In the genomic region with DNA sequence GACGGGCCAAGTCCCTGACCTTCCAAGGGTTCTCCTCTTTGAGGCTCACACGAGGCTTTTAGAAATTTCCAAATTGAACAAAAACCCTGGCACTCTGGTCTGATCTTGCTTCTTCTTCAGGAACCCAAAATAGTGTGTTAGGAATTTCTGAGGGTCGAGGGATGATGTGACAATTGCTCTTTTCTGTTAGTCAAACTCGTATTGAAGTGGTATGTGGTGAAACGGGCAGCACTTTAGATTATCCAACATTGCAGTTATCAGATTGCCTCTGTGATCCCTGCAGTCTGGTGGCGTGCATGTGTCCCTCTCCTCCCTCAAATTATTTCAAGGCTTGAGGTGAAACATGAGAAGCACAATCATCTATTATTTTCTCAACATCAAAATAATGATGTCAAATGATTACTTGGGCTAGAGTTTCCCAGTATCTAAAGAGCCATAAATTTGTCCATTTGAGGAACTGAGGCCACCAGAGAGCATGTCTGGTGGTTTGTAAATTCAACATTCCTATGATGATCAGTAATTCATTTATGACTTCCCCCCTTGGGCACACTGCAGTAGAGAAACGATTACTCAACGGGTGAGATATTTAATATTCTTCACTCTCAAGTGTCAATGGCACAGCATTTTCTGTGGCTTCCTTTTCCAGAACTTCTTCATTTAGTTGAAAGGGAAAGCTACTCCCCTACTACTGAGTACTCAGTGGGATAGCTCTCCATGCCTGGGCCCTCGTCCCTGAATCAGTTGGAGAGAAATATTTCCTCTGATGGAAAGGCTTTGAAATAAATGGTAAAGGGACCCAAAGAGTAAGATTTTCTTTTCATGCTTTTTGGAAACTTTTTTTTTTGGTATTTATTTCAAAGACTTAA, we compare ENCODE assay signal across 1 cellular context.
A peak's percentile ranks its signal among the peaks of the same experiment; 100 is the strongest.
TF ChIP-seq lines count a peak whose summit lies in the region.

No MANE protein-coding gene starts in this region.

TF ChIP-seq in HEK293, 187 proteins besides CTCF, POLR2A, EP300 and RAD21 (continued from another document and continues in another):
- TF ChIP-seq, protein P1, sequence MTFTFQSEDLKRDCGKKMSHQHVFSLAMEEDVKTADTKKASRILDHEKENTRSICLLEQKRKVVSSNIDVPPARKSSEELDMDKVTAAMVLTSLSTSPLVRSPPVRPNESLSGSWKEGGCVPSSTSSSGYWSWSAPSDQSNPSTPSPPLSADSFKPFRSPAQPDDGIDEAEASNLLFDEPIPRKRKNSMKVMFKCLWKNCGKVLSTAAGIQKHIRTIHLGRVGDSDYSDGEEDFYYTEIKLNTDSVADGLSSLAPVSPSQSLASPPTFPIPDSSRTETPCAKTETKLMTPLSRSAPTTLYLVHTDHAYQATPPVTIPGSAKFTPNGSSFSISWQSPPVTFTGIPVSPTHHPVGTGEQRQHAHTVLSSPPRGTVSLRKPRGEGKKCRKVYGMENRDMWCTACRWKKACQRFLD (tag by site-specific recombination; IDR thresholded peaks at IDR 0.05) = no peak
- TF ChIP-seq MZF1 (tag by site-specific recombination; IDR thresholded peaks at IDR 0.05; ENCODE audit: borderline replicate concordance) (peak; percentile 99), ZNF394 (tag by site-specific recombination; IDR thresholded peaks at IDR 0.05; ENCODE audit: borderline replicate concordance) (peak; percentile 91), RBAK (tag by site-specific recombination; IDR thresholded peaks at IDR 0.05) (no peak), ZNF354C (tag by site-specific recombination; IDR thresholded peaks at IDR 0.05; ENCODE audit: borderline replicate concordance, low read depth) (no peak), ZNF133 (tag by site-specific recombination; IDR thresholded peaks at IDR 0.05) (no peak), ZNF155 (tag by site-specific recombination; IDR thresholded peaks at IDR 0.05) (no peak), GLIS1 (tag by site-specific recombination; IDR thresholded peaks at IDR 0.05) (peak; percentile 81), FEZF1 (tag by site-specific recombination; IDR thresholded peaks at IDR 0.05) (peak; percentile 98), KLF7 (tag by site-specific recombination; IDR thresholded peaks at IDR 0.05; ENCODE audit: borderline replicate concordance) (no peak), ZNF2 (tag by site-specific recombination; IDR thresholded peaks at IDR 0.05) (peak; percentile 49; the same call in 1 of the 2 replicates), ZNF521 (tag by site-specific recombination; IDR thresholded peaks at IDR 0.05) (no peak), ZNF555 (tag by site-specific recombination; conservative IDR thresholded peaks at IDR 0.05) (no peak), ZNF169 (tag by site-specific recombination; IDR thresholded peaks at IDR 0.05) (no peak), ZNF426 (tag by site-specific recombination; IDR thresholded peaks at IDR 0.05) (no peak), EGR2 (tag by site-specific recombination; IDR thresholded peaks at IDR 0.05; ENCODE audit: low read depth) (no peak), ZNF843 (tag by site-specific recombination; IDR thresholded peaks at IDR 0.05) (peak; percentile 98), MYNN (tag by site-specific recombination; IDR thresholded peaks at IDR 0.05; ENCODE audit: borderline replicate concordance) (no peak), KLF10 (tag by site-specific recombination; IDR thresholded peaks at IDR 0.05) (peak; percentile 79; the same call in 1 of the 2 replicates), ZNF585B (tag by site-specific recombination; IDR thresholded peaks at IDR 0.05) (no peak), ZNF501 (tag by site-specific recombination; IDR thresholded peaks at IDR 0.05) (peak; percentile 68; the same call in 1 of the 2 replicates), ZNF768 (tag by site-specific recombination; IDR thresholded peaks at IDR 0.05) (no peak), ZNF530 (tag by site-specific recombination; IDR thresholded peaks at IDR 0.05; ENCODE audit: low read depth) (no peak), ZNF239 (tag by site-specific recombination; IDR thresholded peaks at IDR 0.05) (no peak), ZNF830 (tag by site-specific recombination; IDR thresholded peaks at IDR 0.05; ENCODE audit: low read depth) (no peak), ZNF624 (tag by site-specific recombination; IDR thresholded peaks at IDR 0.05) (no peak), ZNF324 (tag by site-specific recombination; IDR thresholded peaks at IDR 0.05) (0 out of 2 replicates have a peak, but pooled peaks have one; percentile 34), ZNF510 (tag by site-specific recombination; IDR thresholded peaks at IDR 0.05; ENCODE audit: insufficient replicate concordance) (no peak), KLF16 (tag by site-specific recombination; IDR thresholded peaks at IDR 0.05) (peak; percentile 43; the same call in 1 of the 2 replicates), HOXC10 (CRISPR knock-in tag; IDR thresholded peaks at IDR 0.05) (no peak), ZNF473 (tag by site-specific recombination; IDR thresholded peaks at IDR 0.05) (no peak), IKZF3 (tag by site-specific recombination; IDR thresholded peaks at IDR 0.05) (peak; percentile 84), ZNF341 (tag by site-specific recombination; IDR thresholded peaks at IDR 0.05; ENCODE audit: low read depth) (no peak), ZNF670 (tag by site-specific recombination; IDR thresholded peaks at IDR 0.05; ENCODE audit: low read depth) (no peak), ZNF350 (tag by site-specific recombination; IDR thresholded peaks at IDR 0.05) (no peak), HOXA7 (CRISPR knock-in tag; IDR thresholded peaks at IDR 0.05; ENCODE audit: borderline replicate concordance) (no peak), ZBTB20 (tag by site-specific recombination; IDR thresholded peaks at IDR 0.05) (no peak)
- TF ChIP-seq, protein P2, sequence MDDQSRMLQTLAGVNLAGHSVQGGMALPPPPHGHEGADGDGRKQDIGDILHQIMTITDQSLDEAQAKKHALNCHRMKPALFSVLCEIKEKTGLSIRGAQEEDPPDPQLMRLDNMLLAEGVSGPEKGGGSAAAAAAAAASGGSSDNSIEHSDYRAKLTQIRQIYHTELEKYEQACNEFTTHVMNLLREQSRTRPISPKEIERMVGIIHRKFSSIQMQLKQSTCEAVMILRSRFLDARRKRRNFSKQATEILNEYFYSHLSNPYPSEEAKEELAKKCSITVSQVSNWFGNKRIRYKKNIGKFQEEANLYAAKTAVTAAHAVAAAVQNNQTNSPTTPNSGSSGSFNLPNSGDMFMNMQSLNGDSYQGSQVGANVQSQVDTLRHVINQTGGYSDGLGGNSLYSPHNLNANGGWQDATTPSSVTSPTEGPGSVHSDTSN (CRISPR knock-in tag; IDR thresholded peaks at IDR 0.05) = no peak
- TF ChIP-seq, protein P3, sequence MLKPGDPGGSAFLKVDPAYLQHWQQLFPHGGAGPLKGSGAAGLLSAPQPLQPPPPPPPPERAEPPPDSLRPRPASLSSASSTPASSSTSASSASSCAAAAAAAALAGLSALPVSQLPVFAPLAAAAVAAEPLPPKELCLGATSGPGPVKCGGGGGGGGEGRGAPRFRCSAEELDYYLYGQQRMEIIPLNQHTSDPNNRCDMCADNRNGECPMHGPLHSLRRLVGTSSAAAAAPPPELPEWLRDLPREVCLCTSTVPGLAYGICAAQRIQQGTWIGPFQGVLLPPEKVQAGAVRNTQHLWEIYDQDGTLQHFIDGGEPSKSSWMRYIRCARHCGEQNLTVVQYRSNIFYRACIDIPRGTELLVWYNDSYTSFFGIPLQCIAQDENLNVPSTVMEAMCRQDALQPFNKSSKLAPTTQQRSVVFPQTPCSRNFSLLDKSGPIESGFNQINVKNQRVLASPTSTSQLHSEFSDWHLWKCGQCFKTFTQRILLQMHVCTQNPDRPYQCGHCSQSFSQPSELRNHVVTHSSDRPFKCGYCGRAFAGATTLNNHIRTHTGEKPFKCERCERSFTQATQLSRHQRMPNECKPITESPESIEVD (tag by site-specific recombination; IDR thresholded peaks at IDR 0.05) = peak; percentile 96
- TF ChIP-seq, protein P4, sequence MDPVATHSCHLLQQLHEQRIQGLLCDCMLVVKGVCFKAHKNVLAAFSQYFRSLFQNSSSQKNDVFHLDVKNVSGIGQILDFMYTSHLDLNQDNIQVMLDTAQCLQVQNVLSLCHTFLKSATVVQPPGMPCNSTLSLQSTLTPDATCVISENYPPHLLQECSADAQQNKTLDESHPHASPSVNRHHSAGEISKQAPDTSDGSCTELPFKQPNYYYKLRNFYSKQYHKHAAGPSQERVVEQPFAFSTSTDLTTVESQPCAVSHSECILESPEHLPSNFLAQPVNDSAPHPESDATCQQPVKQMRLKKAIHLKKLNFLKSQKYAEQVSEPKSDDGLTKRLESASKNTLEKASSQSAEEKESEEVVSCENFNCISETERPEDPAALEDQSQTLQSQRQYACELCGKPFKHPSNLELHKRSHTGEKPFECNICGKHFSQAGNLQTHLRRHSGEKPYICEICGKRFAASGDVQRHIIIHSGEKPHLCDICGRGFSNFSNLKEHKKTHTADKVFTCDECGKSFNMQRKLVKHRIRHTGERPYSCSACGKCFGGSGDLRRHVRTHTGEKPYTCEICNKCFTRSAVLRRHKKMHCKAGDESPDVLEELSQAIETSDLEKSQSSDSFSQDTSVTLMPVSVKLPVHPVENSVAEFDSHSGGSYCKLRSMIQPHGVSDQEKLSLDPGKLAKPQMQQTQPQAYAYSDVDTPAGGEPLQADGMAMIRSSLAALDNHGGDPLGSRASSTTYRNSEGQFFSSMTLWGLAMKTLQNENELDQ (tag by site-specific recombination; IDR thresholded peaks at IDR 0.05; ENCODE audit: low read depth) = no peak
- TF ChIP-seq, protein P5, sequence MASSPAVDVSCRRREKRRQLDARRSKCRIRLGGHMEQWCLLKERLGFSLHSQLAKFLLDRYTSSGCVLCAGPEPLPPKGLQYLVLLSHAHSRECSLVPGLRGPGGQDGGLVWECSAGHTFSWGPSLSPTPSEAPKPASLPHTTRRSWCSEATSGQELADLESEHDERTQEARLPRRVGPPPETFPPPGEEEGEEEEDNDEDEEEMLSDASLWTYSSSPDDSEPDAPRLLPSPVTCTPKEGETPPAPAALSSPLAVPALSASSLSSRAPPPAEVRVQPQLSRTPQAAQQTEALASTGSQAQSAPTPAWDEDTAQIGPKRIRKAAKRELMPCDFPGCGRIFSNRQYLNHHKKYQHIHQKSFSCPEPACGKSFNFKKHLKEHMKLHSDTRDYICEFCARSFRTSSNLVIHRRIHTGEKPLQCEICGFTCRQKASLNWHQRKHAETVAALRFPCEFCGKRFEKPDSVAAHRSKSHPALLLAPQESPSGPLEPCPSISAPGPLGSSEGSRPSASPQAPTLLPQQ (tag by site-specific recombination; IDR thresholded peaks at IDR 0.05) = peak; percentile 70
- TF ChIP-seq, protein P6, sequence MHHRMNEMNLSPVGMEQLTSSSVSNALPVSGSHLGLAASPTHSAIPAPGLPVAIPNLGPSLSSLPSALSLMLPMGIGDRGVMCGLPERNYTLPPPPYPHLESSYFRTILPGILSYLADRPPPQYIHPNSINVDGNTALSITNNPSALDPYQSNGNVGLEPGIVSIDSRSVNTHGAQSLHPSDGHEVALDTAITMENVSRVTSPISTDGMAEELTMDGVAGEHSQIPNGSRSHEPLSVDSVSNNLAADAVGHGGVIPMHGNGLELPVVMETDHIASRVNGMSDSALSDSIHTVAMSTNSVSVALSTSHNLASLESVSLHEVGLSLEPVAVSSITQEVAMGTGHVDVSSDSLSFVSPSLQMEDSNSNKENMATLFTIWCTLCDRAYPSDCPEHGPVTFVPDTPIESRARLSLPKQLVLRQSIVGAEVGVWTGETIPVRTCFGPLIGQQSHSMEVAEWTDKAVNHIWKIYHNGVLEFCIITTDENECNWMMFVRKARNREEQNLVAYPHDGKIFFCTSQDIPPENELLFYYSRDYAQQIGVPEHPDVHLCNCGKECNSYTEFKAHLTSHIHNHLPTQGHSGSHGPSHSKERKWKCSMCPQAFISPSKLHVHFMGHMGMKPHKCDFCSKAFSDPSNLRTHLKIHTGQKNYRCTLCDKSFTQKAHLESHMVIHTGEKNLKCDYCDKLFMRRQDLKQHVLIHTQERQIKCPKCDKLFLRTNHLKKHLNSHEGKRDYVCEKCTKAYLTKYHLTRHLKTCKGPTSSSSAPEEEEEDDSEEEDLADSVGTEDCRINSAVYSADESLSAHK (tag by site-specific recombination; IDR thresholded peaks at IDR 0.05) = peak; percentile 74; the same call in 1 of the 2 replicates
- TF ChIP-seq, protein P7, sequence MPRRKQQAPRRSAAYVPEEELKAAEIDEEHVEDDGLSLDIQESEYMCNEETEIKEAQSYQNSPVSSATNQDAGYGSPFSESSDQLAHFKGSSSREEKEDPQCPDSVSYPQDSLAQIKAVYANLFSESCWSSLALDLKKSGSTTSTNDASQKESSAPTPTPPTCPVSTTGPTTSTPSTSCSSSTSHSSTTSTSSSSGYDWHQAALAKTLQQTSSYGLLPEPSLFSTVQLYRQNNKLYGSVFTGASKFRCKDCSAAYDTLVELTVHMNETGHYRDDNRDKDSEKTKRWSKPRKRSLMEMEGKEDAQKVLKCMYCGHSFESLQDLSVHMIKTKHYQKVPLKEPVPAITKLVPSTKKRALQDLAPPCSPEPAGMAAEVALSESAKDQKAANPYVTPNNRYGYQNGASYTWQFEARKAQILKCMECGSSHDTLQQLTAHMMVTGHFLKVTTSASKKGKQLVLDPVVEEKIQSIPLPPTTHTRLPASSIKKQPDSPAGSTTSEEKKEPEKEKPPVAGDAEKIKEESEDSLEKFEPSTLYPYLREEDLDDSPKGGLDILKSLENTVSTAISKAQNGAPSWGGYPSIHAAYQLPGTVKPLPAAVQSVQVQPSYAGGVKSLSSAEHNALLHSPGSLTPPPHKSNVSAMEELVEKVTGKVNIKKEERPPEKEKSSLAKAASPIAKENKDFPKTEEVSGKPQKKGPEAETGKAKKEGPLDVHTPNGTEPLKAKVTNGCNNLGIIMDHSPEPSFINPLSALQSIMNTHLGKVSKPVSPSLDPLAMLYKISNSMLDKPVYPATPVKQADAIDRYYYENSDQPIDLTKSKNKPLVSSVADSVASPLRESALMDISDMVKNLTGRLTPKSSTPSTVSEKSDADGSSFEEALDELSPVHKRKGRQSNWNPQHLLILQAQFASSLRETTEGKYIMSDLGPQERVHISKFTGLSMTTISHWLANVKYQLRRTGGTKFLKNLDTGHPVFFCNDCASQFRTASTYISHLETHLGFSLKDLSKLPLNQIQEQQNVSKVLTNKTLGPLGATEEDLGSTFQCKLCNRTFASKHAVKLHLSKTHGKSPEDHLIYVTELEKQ (tag by site-specific recombination; IDR thresholded peaks at IDR 0.05; ENCODE audit: borderline replicate concordance) = peak; percentile 67; the same call in 1 of the 2 replicates
- TF ChIP-seq, protein P8, sequence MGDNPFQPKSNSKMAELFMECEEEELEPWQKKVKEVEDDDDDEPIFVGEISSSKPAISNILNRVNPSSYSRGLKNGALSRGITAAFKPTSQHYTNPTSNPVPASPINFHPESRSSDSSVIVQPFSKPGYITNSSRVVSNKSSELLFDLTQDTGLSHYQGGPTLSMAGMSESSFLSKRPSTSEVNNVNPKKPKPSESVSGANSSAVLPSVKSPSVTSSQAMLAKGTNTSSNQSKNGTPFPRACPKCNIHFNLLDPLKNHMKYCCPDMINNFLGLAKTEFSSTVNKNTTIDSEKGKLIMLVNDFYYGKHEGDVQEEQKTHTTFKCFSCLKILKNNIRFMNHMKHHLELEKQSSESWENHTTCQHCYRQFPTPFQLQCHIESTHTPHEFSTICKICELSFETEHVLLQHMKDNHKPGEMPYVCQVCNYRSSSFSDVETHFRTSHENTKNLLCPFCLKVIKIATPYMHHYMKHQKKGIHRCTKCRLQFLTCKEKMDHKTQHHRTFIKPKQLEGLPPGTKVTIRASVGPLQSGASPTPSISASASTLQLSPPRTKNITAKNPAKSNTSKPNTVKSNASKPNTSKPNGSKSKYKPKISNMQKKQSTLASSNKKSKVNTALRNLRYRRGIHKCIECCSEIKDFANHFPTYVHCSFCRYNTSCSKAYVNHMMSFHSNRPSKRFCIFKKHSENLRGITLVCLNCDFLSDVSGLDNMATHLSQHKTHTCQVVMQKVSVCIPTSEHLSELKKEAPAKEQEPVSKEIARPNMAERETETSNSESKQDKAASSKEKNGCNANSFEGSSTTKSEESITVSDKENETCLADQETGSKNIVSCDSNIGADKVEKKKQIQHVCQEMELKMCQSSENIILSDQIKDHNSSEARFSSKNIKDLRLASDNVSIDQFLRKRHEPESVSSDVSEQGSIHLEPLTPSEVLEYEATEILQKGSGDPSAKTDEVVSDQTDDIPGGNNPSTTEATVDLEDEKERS (tag by site-specific recombination; IDR thresholded peaks at IDR 0.05) = no peak
